ENCODE assay signal across 14 cellular contexts in the genomic region with DNA sequence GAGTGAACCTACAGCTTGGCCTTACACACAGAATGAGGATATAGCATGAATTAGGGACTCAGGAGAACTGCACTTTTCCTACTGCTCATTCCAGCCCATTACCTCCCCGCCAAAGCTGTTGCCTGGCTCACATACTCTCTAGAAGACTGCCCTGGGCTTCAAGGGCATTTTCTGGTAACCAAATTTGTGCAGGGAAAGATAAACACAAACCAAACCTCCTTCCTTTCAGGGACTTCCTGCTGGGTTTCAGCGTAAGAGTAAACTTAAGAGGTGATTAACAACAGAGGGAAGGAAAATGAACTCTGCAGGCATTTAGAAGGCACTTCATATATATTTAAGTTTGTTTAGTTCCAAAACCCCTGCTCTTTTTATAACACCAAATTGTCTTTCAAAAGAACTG.
DNase-seq lines count a peak whose midpoint lies in the region; ATAC-seq and TF ChIP-seq lines count a peak whose summit lies in the region.
"Had no signal": no experiment of that assay in that cellular context is flagged by ENCODE, and none has a peak within 500 bp of the region (broad histone marks: within the 10 kb centered on the region; RNA-seq: fewer than 3 reads in every experiment).

No MANE protein-coding gene starts in this region.

- peak overlapping the region; percentile 38 to 66 for H3K27ac Mint-ChIP-seq in activated naive CD4-positive, alpha-beta T cell treated with anti-CD3 and anti-CD28 coated beads, Interleukin-2, amount 50 U/mL, for 72 hours
- peak overlapping the region; percentile 53 for H3K27ac Mint-ChIP-seq in chondrocyte (ENCODE audit: unreplicated experiment)
- peak overlapping the region; percentile 18 for H3K27ac Mint-ChIP-seq in stimulated activated effector memory CD8-positive, alpha-beta T cell treated with anti-CD3 and anti-CD28 coated beads, Interleukin-12 subunit alpha, Interleukin-12 subunit beta, amount 100 ng/mL, for 72 hours

- H3K4me3 ChIP-seq in PC-3 (ENCODE audit: low read length) (no peak overlapping the region), HAP-1 (no peak overlapping the region)
- H3K4me3 ChIP-seq: vagina had no signal

- ATAC-seq in activated naive CD4-positive, alpha-beta T cell treated with anti-CD3 and anti-CD28 coated beads, Interleukin-2, amount 50 U/mL, for 72 hours = no peak
- peak; percentile 28 for ATAC-seq in PC-3
- no peak for ATAC-seq in stimulated activated effector memory CD8-positive, alpha-beta T cell treated with anti-CD3 and anti-CD28 coated beads, Interleukin-12 subunit alpha, Interleukin-12 subunit beta, amount 100 ng/mL, for 72 hours
- no peak for ATAC-seq in HG02642 (IDR thresholded peaks at IDR 0.05; ENCODE audit: poor library complexity, unreplicated experiment)
- no peak for ATAC-seq in GM21447 (IDR thresholded peaks at IDR 0.05; ENCODE audit: unreplicated experiment)

- H3K4me3 Mint-ChIP-seq in chondrocyte (ENCODE audit: unreplicated experiment) = no peak overlapping the region
- H3K4me3 Mint-ChIP-seq in stimulated activated effector memory CD8-positive, alpha-beta T cell treated with anti-CD3 and anti-CD28 coated beads, Interleukin-12 subunit alpha, Interleukin-12 subunit beta, amount 100 ng/mL, for 72 hours = no peak overlapping the region

- no peaks in the 10 kb centered on the region for H3K36me3 Mint-ChIP-seq in activated naive CD4-positive, alpha-beta T cell treated with anti-CD3 and anti-CD28 coated beads, Interleukin-2, amount 50 U/mL, for 72 hours
- no peaks in the 10 kb centered on the region for H3K36me3 Mint-ChIP-seq in chondrocyte (ENCODE audit: low read depth)
- no peaks in the 10 kb centered on the region for H3K36me3 Mint-ChIP-seq in stimulated activated effector memory CD8-positive, alpha-beta T cell treated with anti-CD3 and anti-CD28 coated beads, Interleukin-12 subunit alpha, Interleukin-12 subunit beta, amount 100 ng/mL, for 72 hours

- H3K4me1 Mint-ChIP-seq in chondrocyte (ENCODE audit: low read depth) = peaks cover 45% of the 10 kb centered on the region
- peaks cover 16% of the 10 kb centered on the region for H3K4me1 Mint-ChIP-seq in stimulated activated effector memory CD8-positive, alpha-beta T cell treated with anti-CD3 and anti-CD28 coated beads, Interleukin-12 subunit alpha, Interleukin-12 subunit beta, amount 100 ng/mL, for 72 hours

- no peaks in the 10 kb centered on the region for H3K27me3 Mint-ChIP-seq in chondrocyte (ENCODE audit: low read depth)

- POLR2A ChIA-PET in PC-3 (lab: Charles Lee; ENCODE audit: unreplicated experiment) = no interaction called here

- H3K27me3 ChIP-seq in PC-3 (ENCODE audit: low read length) = no peaks in the 10 kb centered on the region
- H3K27me3 ChIP-seq in HAP-1 (ENCODE audit: low read depth) = no peaks in the 10 kb centered on the region
- H3K27me3 ChIP-seq: vagina had no signal

- no peaks in the 10 kb centered on the region for H3K79me2 ChIP-seq in PC-3 (ENCODE audit: low read length)

- TF ChIP-seq CTCF in PC-3 (conservative IDR thresholded peaks at IDR 0.05; ENCODE audit: low read depth, low read length) (no peak), chondrocyte (IDR thresholded peaks at IDR 0.05) (no peak)

- no peak overlapping the region for H2AFZ ChIP-seq in PC-3 (ENCODE audit: low read length)

- no peaks in the 10 kb centered on the region for H3F3A ChIP-seq in PC-3 (ENCODE audit: low read length, unreplicated experiment)

- intact Hi-C loops in PC-3 (cut with micrococcal nuclease) = loop anchor here (5.0 kb wide), 1 partner anchor 448 kb away; a partner anchor contains a TSS

- H3K9me3 ChIP-seq in PC-3 (ENCODE audit: low read length) (no peaks in the 10 kb centered on the region), HAP-1 (no peaks in the 10 kb centered on the region)
- H3K9me3 ChIP-seq: vagina had no signal

- no peaks in the 10 kb centered on the region for H3K9me3 Mint-ChIP-seq in activated naive CD4-positive, alpha-beta T cell treated with anti-CD3 and anti-CD28 coated beads, Interleukin-2, amount 50 U/mL, for 72 hours
- no peaks in the 10 kb centered on the region for H3K9me3 Mint-ChIP-seq in chondrocyte (ENCODE audit: low read depth)
- no peaks in the 10 kb centered on the region for H3K9me3 Mint-ChIP-seq in stimulated activated effector memory CD8-positive, alpha-beta T cell treated with anti-CD3 and anti-CD28 coated beads, Interleukin-12 subunit alpha, Interleukin-12 subunit beta, amount 100 ng/mL, for 72 hours

- no peak overlapping the region for H3K4me2 ChIP-seq in PC-3 (ENCODE audit: low read length)

- no peak for DNase-seq in activated naive CD4-positive, alpha-beta T cell treated with anti-CD3 and anti-CD28 coated beads, Interleukin-2, amount 50 U/mL, for 72 hours (ENCODE audit: low spot score in 2 of 2)
- DNase-seq in activated naive CD4-positive, alpha-beta T cell treated with Interleukin-2 at 50 U/mL for 16 hours = no peak
- DNase-seq in PC-3 (peak; percentile 13), chondrocyte (ENCODE audit: low spot score) (no peak), HAP-1 (ENCODE audit: low spot score in 2 of 2) (no peak)
- no peak for DNase-seq in stimulated activated effector memory CD8-positive, alpha-beta T cell treated with anti-CD3 and anti-CD28 coated beads, Interleukin-12 subunit alpha, Interleukin-12 subunit beta, amount 100 ng/mL, for 72 hours (ENCODE audit: low spot score in 2 of 2)
- DNase-seq: activated CD8-positive, alpha-beta memory T cell treated with anti-CD3 and anti-CD28 coated beads for 24 hours; COR-L47; effector CD4-positive, alpha-beta T cell; NCI-H446; stimulated activated CD4-positive, alpha-beta T cell treated with anti-CD3 and anti-CD28 coated beads, Interleukin-1b, Interleukin-23, amount 100 ng/mL, for 48 hours had no signal

- H3K9ac ChIP-seq in PC-3 (ENCODE audit: low read length) = no peak overlapping the region

- H3K4me1 ChIP-seq in PC-3 (ENCODE audit: insufficient read depth, low read length) (peaks cover 21% of the 10 kb centered on the region), HAP-1 (peaks cover 12% of the 10 kb centered on the region)

- CTCF ChIA-PET in PC-3 (lab: Charles Lee) = no interaction called here

- no TSS peak for BruUV-seq in PC-3 (replicated peaks; lab: Mats Ljungman, UMichigan)

- H3K36me3 ChIP-seq in PC-3 (ENCODE audit: low read depth, low read length) (peaks cover 4% of the 10 kb centered on the region; the same call in 1 of the 2 replicates), HAP-1 (replicated peaks) (no peaks in the 10 kb centered on the region)

- H3K9me2 ChIP-seq in PC-3 (replicated peaks; ENCODE audit: low read length) = no peaks in the 10 kb centered on the region

- in situ Hi-C loops in HAP-1 (cut with MboI; ENCODE audit: low sequenced_read_pairs) = loop anchor here (25.0 kb wide), 2 partner anchors 453 to 878 kb away; a partner anchor contains a TSS

- H4K20me1 ChIP-seq in PC-3 (ENCODE audit: low read length) = no peaks in the 10 kb centered on the region

- no peak overlapping the region for H3K27ac ChIP-seq in PC-3 (ENCODE audit: low read length)
- H3K27ac ChIP-seq: vagina had no signal
